Comparison of ENCODE assay signal across 8 cellular contexts in the genomic region with DNA sequence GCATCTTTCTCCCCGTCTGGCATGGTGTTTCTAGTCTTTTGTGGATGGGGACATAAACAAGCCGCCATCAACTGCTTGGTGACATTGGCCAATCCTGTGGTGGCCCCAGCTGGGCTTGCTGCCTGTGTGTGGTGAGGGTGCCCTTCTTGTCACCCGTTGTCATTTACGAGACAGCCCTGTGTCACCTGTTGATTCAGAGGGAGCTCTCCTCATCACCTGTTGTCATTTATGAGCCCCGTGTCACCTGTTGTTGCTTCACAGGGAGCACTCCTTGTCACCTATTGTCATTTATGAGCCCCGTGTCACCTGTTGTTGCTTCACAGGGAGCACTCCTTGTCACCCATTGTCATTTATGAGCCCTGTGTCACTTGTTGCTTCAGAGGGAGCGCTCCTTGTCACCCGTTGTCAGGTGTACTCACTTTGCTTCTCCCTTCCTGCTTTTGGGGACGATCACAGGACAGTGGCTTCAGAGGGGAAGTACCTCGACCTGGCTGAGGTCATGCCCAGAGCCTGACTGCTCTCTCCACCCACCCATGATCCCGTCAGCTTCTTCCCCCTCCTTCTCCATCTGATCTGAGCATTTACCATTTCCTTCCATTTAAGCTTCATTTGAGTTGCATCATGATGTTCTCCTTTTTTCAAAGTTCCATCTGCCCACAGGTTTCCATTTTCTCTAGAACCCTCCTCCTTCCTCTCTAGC. TPM values are rescaled to one million over a fixed set of nuclear protein-coding genes. Genes with fewer than 3 reads are reported as not detected.
DNase-seq lines count a peak whose midpoint lies in the region; ATAC-seq and TF ChIP-seq lines count a peak whose summit lies in the region.

No MANE protein-coding gene starts in this region.

- H3K79me2 ChIP-seq in OCI-LY7 (ENCODE audit: insufficient read depth, low read depth, low read length), result no peaks in the 10 kb centered on the region; the same call in 1 of the 2 replicates

- intact Hi-C loops in OCI-LY7 (cut with micrococcal nuclease; ENCODE audit: unreplicated experiment) (no loop called here), aorta (cut with DNase I) (no loop called here)

- H3K4me3 ChIP-seq in OCI-LY7 (ENCODE audit: low read depth, low read length, poor library complexity, severe bottlenecking) (peak overlapping the region; percentile 62), aorta (ENCODE audit: low read length in 2 of 2) (no peak overlapping the region)

- 89 to 90% methylated on average over 11 of the region's 11 CpGs for WGBS in aorta, 2 donors

- ATAC-seq in GM18909 (IDR thresholded peaks at IDR 0.05; ENCODE audit: poor library complexity, unreplicated experiment) (peak; percentile 70), HG03066 (IDR thresholded peaks at IDR 0.05; ENCODE audit: low read depth, unreplicated experiment) (peak; percentile 60), aorta (ENCODE audit: low FRiP score) (peak; percentile 46)

- BruUV-seq in OCI-LY7 (replicated peaks; lab: Mats Ljungman, UMichigan), result no TSS peak

- CTCF ChIA-PET in OCI-LY7 (lab: Charles Lee; ENCODE audit: unreplicated experiment), result interaction anchor here (0.6 to 1.0 kb wide), 2 partner anchors 28 to 78 kb away, joined by 3 to 5 read pairs; no protein-coding TSS in a partner anchor

- H3K27me3 ChIP-seq in aorta (ENCODE audit: control insufficient read depth in 1 of 2, insufficient read depth in 2 of 2, low read length in 1 of 2), result no peaks in the 10 kb centered on the region

- no peaks in the 10 kb centered on the region; the same call in 1 of the 2 replicates for H3K36me3 ChIP-seq in OCI-LY7 (ENCODE audit: insufficient read depth, low read length)
- no peaks in the 10 kb centered on the region for H3K36me3 ChIP-seq in aorta (ENCODE audit: control insufficient read depth in 1 of 2, insufficient read depth in 2 of 2, low read length in 1 of 2)

- H3K4me2 ChIP-seq in OCI-LY7 (ENCODE audit: low read length), result peak overlapping the region; percentile 79

- no peaks in the 10 kb centered on the region for H3K9me2 ChIP-seq in OCI-LY7 (ENCODE audit: insufficient read depth, low read length)

- peak; percentile 63 for DNase-seq in OCI-LY7 (ENCODE audit: low spot score)
- peak; percentile 65 for DNase-seq in activated naive CD4-positive, alpha-beta T cell treated with Interleukin-2 at 50 U/mL for 16 hours
- DNase-seq in myocyte (ENCODE audit: low read depth), result peak; percentile 59
- DNase-seq in aorta, result peak; percentile 57 to 76
- no peak for DNase-seq in hepatic stellate cell (ENCODE audit: low spot score)
- no peak for DNase-seq in dermis blood vessel endothelial cell

- H3K27ac ChIP-seq in OCI-LY7 (ENCODE audit: low read depth, low read length, poor library complexity, severe bottlenecking), result peak overlapping the region; percentile 53
- no peak overlapping the region for H3K27ac ChIP-seq in aorta (ENCODE audit: low read depth in 1 of 2, low read length in 2 of 2)

- no peaks in the 10 kb centered on the region for H3K9me3 ChIP-seq in OCI-LY7 (ENCODE audit: low read length)
- H3K9me3 ChIP-seq in aorta (ENCODE audit: control insufficient read depth, low read length), result no peaks in the 10 kb centered on the region

- no peaks in the 10 kb centered on the region for H4K20me1 ChIP-seq in OCI-LY7 (ENCODE audit: insufficient read depth, low read length)

- POLR2A ChIA-PET in OCI-LY7 (lab: Charles Lee), result interaction anchor here (0.5 to 3.8 kb wide), 7 partner anchors 11 to 106 kb away, joined by 3 to 22 read pairs (median 3); a partner anchor contains a TSS

- H3K4me1 ChIP-seq in OCI-LY7 (ENCODE audit: insufficient read depth, low read length, poor library complexity, severe bottlenecking), result peaks cover 66% of the 10 kb centered on the region
- no peaks in the 10 kb centered on the region for H3K4me1 ChIP-seq in aorta (ENCODE audit: control insufficient read depth in 1 of 2, insufficient read depth in 2 of 2, low read length in 2 of 2)

- TF ChIP-seq CTCF in OCI-LY7 (conservative IDR thresholded peaks at IDR 0.05; ENCODE audit: low read length), result no peak

- H2AFZ ChIP-seq in OCI-LY7 (ENCODE audit: low read length), result peak overlapping the region; percentile 62; the same call in 1 of the 2 replicates

RNA-seq across cellular contexts. Expression of a gene that starts 29.1 kb away (rescaled TPM):
- 9.1 and 9.7 TPM in 2 replicates for total RNA-seq in OCI-LY7 (2014; rRNA removed; shearing (Covaris generic))
- total RNA-seq in OCI-LY7 (2022) (7.2 and 9.2 TPM in 2 replicates), myocyte (91.6 and 102 TPM in 2 replicates), aorta (10 to 100 TPM; 21.4 to 28.1 TPM), dermis blood vessel endothelial cell (72.2 and 72.4 TPM in 2 replicates)
- polyA plus RNA-seq in myocyte (2012), result 53.4 TPM
- polyA plus RNA-seq in aorta, result 10 to 100 TPM; 22.4 to 39.9 TPM

Comparison
In these comparisons a context has a peak if more than half of its experiments do, and no peak if none do; other contexts are left out.
1. DNase-seq: peak in OCI-LY7 (single experiment), activated naive CD4-positive, alpha-beta T cell treated with Interleukin-2 at 50 U/mL for 16 hours (single experiment), myocyte (single experiment) and aorta (2 of 2); none in hepatic stellate cell (single experiment) and dermis blood vessel endothelial cell (single experiment).
2. Peak in every context shown above with its lines, with median percentiles within 50 percentile points of each other: ATAC-seq.